37 cellular contexts compared by ENCODE assay signal in the genomic region with DNA sequence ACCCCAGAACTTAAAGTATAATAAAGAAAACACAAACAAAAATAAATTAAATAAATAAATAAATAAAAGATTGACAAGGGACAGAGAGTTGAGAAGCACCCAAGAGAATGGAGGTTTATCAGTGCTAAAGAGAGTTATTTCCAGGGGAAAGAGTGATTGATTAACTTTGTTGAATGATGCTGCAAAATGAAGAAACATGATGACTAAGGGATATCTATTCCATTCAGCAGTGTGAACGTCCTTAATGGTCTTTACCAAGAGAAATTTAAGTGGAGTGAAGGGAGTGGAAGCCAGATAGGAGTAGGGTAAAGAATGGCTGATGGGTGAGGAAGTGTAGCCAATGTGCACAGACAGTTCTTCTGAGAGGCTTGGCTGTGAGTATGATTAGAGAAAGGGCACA. TPM values are rescaled to one million over a fixed set of nuclear protein-coding genes. Genes with fewer than 3 reads are reported as not detected.
"Had no signal": no experiment of that assay in that cellular context is flagged by ENCODE, and none has a peak within 500 bp of the region (broad histone marks: within the 10 kb centered on the region; RNA-seq: fewer than 3 reads in every experiment).

No MANE protein-coding gene starts in this region.

- DNase-seq: activated B cell treated with CpG ODN at 0.5 μM for 24 hours; activated CD4-positive, alpha-beta memory T cell treated with anti-CD3 and anti-CD28 coated beads for 36 hours; activated CD4-positive, alpha-beta T cell treated with anti-CD3 and anti-CD28 coated beads for 4 hours; activated CD4-positive, alpha-beta T cell treated with anti-CD3 and anti-CD28 coated beads, Interleukin-2, amount 10 ng/mL, durations not matched to agents 24 days and 14 days; activated CD4-positive, alpha-beta T cell treated with anti-CD3 and anti-CD28 coated beads, Interleukin-2, amount 50 U/mL, for 1 hour; activated CD4-positive, alpha-beta T cell treated with anti-CD3 and anti-CD28 coated beads, Interleukin-2, amount 50 U/mL, for 4 hours; activated CD4-positive, CD25-positive, alpha-beta regulatory T cell treated with anti-CD3 and anti-CD28 coated beads, Interleukin-2, amount 50 U/mL, for 72 hours; activated CD8-positive, alpha-beta memory T cell treated with anti-CD3 and anti-CD28 coated beads, Interleukin-2, amount 50 U/mL, for 4 hours; activated CD8-positive, alpha-beta T cell treated with anti-CD3 and anti-CD28 coated beads for 36 hours; activated effector memory CD4-positive, alpha-beta T cell treated with anti-CD3 and anti-CD28 coated beads, Interleukin-2, amount 50 U/mL, for 16 hours; activated gamma-delta T cell treated with Interleukin-2 at 50 U/mL for 16 hours; activated naive CD4-positive, alpha-beta T cell; activated naive CD4-positive, alpha-beta T cell treated with anti-CD3 and anti-CD28 coated beads for 36 hours; activated naive CD4-positive, alpha-beta T cell treated with anti-CD3 and anti-CD28 coated beads, Interleukin-2, amount 50 U/mL, for 16 hours; activated naive CD8-positive, alpha-beta T cell treated with anti-CD3 and anti-CD28 coated beads for 36 hours; activated T-cell treated with anti-CD3 and anti-CD28 coated beads for 4 hours; activated T-cell treated with anti-CD3 and anti-CD28 coated beads, Interleukin-2, amount 50 U/mL, for 1 hour; activated T-cell treated with anti-CD3 and anti-CD28 coated beads, Interleukin-2, amount 50 U/mL, for 4 hours; activated T-cell treated with anti-CD3 and anti-CD28 coated beads, Interleukin-2, amount 50 U/mL, for 72 hours; adrenal gland; amniotic stem cell; aorta; body of pancreas; brain microvascular endothelial cell; central memory CD4-positive, alpha-beta T cell; T-helper 2 cell; T-helper 9 cell had no signal

- H3K27ac ChIP-seq: adrenal gland, body of pancreas, brain microvascular endothelial cell, breast epithelium, VCaP had no signal

- H3K4me1 ChIP-seq: adrenal gland, body of pancreas, breast epithelium had no signal

- H3K4me3 ChIP-seq: adrenal gland, body of pancreas, breast epithelium had no signal

- FAIRE-seq: astrocyte, TTC549 had no signal

- H3K9me3 ChIP-seq: adrenal gland, body of pancreas, breast epithelium had no signal

- ATAC-seq: activated CD8-positive, alpha-beta T cell treated with anti-CD3 and anti-CD28 coated beads for 36 hours; activated naive CD4-positive, alpha-beta T cell treated with anti-CD3 and anti-CD28 coated beads, Interleukin-2, amount 50 U/mL, for 72 hours; activated T-cell treated with anti-CD3 and anti-CD28 coated beads, Interleukin-2, amount 50 U/mL, for 4 hours; activated T-cell treated with anti-CD3 and anti-CD28 coated beads, Interleukin-2, amount 50 U/mL, for 72 hours; activated T-helper 17 cell treated with anti-CD3 and anti-CD28 coated beads, Interleukin-2, amount 50 U/mL, for 72 hours; body of pancreas had no signal

- H3K36me3 ChIP-seq: adrenal gland, brain microvascular endothelial cell, breast epithelium had no signal

- H3K27me3 ChIP-seq: adrenal gland, body of pancreas, brain microvascular endothelial cell, breast epithelium had no signal

RNA-seq across cellular contexts. Expression of a gene that starts 11.1 kb away (rescaled TPM):
- total RNA-seq: activated B cell treated with CpG ODN at 0.5 μM for 24 hours; activated CD4-positive, alpha-beta memory T cell treated with anti-CD3 and anti-CD28 coated beads for 36 hours; activated CD4-positive, alpha-beta T cell treated with anti-CD3 and anti-CD28 coated beads, Interleukin-2, amount 10 ng/mL, durations not matched to agents 24 days and 14 days; activated CD8-positive, alpha-beta memory T cell treated with anti-CD3 and anti-CD28 coated beads for 36 hours; activated CD8-positive, alpha-beta T cell treated with anti-CD3 and anti-CD28 coated beads for 36 hours; activated naive CD4-positive, alpha-beta T cell treated with anti-CD3 and anti-CD28 coated beads for 36 hours; activated naive CD4-positive, alpha-beta T cell treated with anti-CD3 and anti-CD28 coated beads, Interleukin-2, amount 50 U/mL, for 72 hours; activated naive CD8-positive, alpha-beta T cell treated with anti-CD3 and anti-CD28 coated beads for 36 hours; activated T-cell treated with anti-CD3 and anti-CD28 coated beads, Interleukin-2, amount 50 U/mL, for 4 hours; activated T-cell treated with anti-CD3 and anti-CD28 coated beads, Interleukin-2, amount 50 U/mL, for 72 hours; activated T-helper 1 cell treated with anti-CD3 and anti-CD28 coated beads, Interleukin-12 subunit alpha, Interleukin-12 subunit beta, Interleukin-2, Interleukin-4 antibody, amounts not matched to agents 30 ng/mL and 10 ng/mL and 1 ng/mL, durations not matched to agents 14 hours and 24 hours and 36 hours; activated T-helper 17 cell treated with anti-CD3 and anti-CD28 coated beads, Interleukin-2, amount 50 U/mL, for 72 hours; adrenal gland; aorta; astrocyte; body of pancreas; breast epithelium; cardiac septum; cerebellum had no signal
- polyA plus RNA-seq: aorta had no signal
